In genomic region chr21:34805157-34805556, GRCh38 we compare ENCODE assay signal across 26 cellular contexts.
DNase-seq lines count a peak whose midpoint lies in the region; ATAC-seq and TF ChIP-seq lines count a peak whose summit lies in the region.
"Had no signal": no experiment of that assay in that cellular context is flagged by ENCODE, and none has a peak within 500 bp of the region (broad histone marks: within the 10 kb centered on the region; RNA-seq: fewer than 3 reads in every experiment).

No MANE protein-coding gene starts in this region.

- TF ChIP-seq CTCF in CD14-positive monocyte (IDR thresholded peaks at IDR 0.05) = no peak
- TF ChIP-seq CTCF in sigmoid colon (IDR thresholded peaks at IDR 0.05) = no peak

- H3K36me3 Mint-ChIP-seq in CD14-positive monocyte = peaks cover 56 to 61% of the 10 kb centered on the region in 2 donors
- peaks cover 35% of the 10 kb centered on the region for H3K36me3 Mint-ChIP-seq in T-cell

- H3K4me3 Mint-ChIP-seq in CD14-positive monocyte = no peak overlapping the region
- no peak overlapping the region for H3K4me3 Mint-ChIP-seq in T-cell
- H3K4me3 Mint-ChIP-seq: nephron progenitor cell had no signal

- no peak for TF ChIP-seq POLR2A in sigmoid colon (IDR thresholded peaks at IDR 0.05)

- TF ChIP-seq EP300 in sigmoid colon (IDR thresholded peaks at IDR 0.05) = no peak

- H3K36me3 ChIP-seq in ACC112 (ENCODE audit: insufficient read depth, low read length) (peaks cover 32% of the 10 kb centered on the region), sigmoid colon (no peaks in the 10 kb centered on the region)
- H3K36me3 ChIP-seq: cardiac muscle cell, gastroesophageal sphincter, right atrium auricular region had no signal

- POLR2A ChIA-PET in T-cell (lab: Charles Lee) = no interaction called here

- H3K27me3 ChIP-seq in ACC112 (ENCODE audit: insufficient read depth, low read length) (no peaks in the 10 kb centered on the region), sigmoid colon (no peaks in the 10 kb centered on the region)
- H3K27me3 ChIP-seq: gastroesophageal sphincter, right atrium auricular region, upper lobe of left lung had no signal

- DNase-seq in CD14-positive monocyte (ENCODE audit: low spot score) (no peak), T-cell (no peak), epithelial cell of prostate (ENCODE audit: low read depth, low spot score) (no peak), sigmoid colon (no peak), DMS79 treated with DMSO at 0.1 percent for 48 hours (lab: John Stamatoyannopoulos, UW) (no peak), RPMI8226 (no peak)
- DNase-seq: amygdala; DMS53; GF-D8; hippocampal formation; left ventricle myocardium inferior; midbrain; NCI-H1417; NCI-H2081 treated with DMSO at 0.1 percent for 48 hours; NCI-H446; NCI-H82; nephron progenitor cell; SHP77; stimulated activated CD4-positive, alpha-beta T cell treated with anti-CD3 and anti-CD28 coated beads, Interleukin-12 subunit alpha, Interleukin-12 subunit beta, amount 100 ng/mL, for 4 hours; upper lobe of left lung had no signal

- intact Hi-C loops in CD14-positive monocyte (cut with micrococcal nuclease) = loop anchor here (5.0 to 10.0 kb wide), 3 partner anchors 62 to 240 kb away; partner anchors contain the start of gene RUNX1 (in 1 of the 2)
- intact Hi-C loops in sigmoid colon (cut with DNase I) = no loop called here

- H3K9me3 Mint-ChIP-seq in CD14-positive monocyte (no peaks in the 10 kb centered on the region), T-cell (no peaks in the 10 kb centered on the region)

- peaks cover 67% of the 10 kb centered on the region for H3K4me1 ChIP-seq in ACC112 (ENCODE audit: control insufficient read depth, insufficient read depth, low read length, unreplicated experiment)
- peaks cover 0 to 32% (median 15%) of the 10 kb centered on the region in 4 donors for H3K4me1 ChIP-seq in sigmoid colon
- H3K4me1 ChIP-seq: gastroesophageal sphincter, left ventricle myocardium inferior, parathyroid adenoma, right atrium auricular region had no signal

- H3K27me3 Mint-ChIP-seq in CD14-positive monocyte (ENCODE audit: low read depth in 3 of 3) (no peaks in the 10 kb centered on the region), T-cell (no peaks in the 10 kb centered on the region)

- H3K27ac ChIP-seq in ACC112 (ENCODE audit: low read depth, low read length) (peak overlapping the region; percentile 9; the same call in 1 of the 2 replicates), epithelial cell of prostate (peak overlapping the region; percentile 100), sigmoid colon (no peak overlapping the region)
- H3K27ac ChIP-seq: cardiac muscle cell, gastroesophageal sphincter, left ventricle myocardium inferior, parathyroid adenoma, right atrium auricular region had no signal

- CTCF ChIA-PET in T-cell (lab: Charles Lee) = no interaction called here

- no peaks in the 10 kb centered on the region for H3K9me3 ChIP-seq in sigmoid colon
- H3K9me3 ChIP-seq: upper lobe of left lung had no signal

- no peak overlapping the region for H2AFZ ChIP-seq in ACC112 (ENCODE audit: low read length, unreplicated experiment)
- H2AFZ ChIP-seq: parathyroid adenoma had no signal

- no peak overlapping the region for H3K4me3 ChIP-seq in ACC112 (ENCODE audit: low read depth, low read length)
- H3K4me3 ChIP-seq in sigmoid colon = no peak overlapping the region
- H3K4me3 ChIP-seq: cardiac muscle cell, gastroesophageal sphincter, left ventricle myocardium inferior, right atrium auricular region, upper lobe of left lung had no signal

- H3K4me1 Mint-ChIP-seq in CD14-positive monocyte (peaks cover 65% of the 10 kb centered on the region), T-cell (peaks cover 62 to 68% (median 67%) of the 10 kb centered on the region in 3 donors)

- H3K27ac Mint-ChIP-seq in CD14-positive monocyte (peak overlapping the region in 6 of 7 donors; percentile 4 to 81 (median 78)), T-cell (peak overlapping the region; percentile 55 to 62)
- H3K27ac Mint-ChIP-seq: nephron progenitor cell had no signal

- ATAC-seq in T-cell (replicated peaks in 1 of 4) = no peak
- no peak for ATAC-seq in HG02759 (IDR thresholded peaks at IDR 0.05; ENCODE audit: unreplicated experiment)
- ATAC-seq: gastroesophageal sphincter had no signal

- H3K79me2 ChIP-seq in ACC112 (ENCODE audit: control insufficient read depth, insufficient read depth, low read length, unreplicated experiment) = peaks cover 37% of the 10 kb centered on the region
- H3K79me2 ChIP-seq: parathyroid adenoma had no signal

Comparison
In these comparisons a context has a peak if more than half of its experiments do, and no peak if none do; other contexts are left out.
1. H3K27ac ChIP-seq: peak in ACC112 (single experiment) and epithelial cell of prostate (single experiment); none in sigmoid colon (0 of 4).